In the genomic region with DNA sequence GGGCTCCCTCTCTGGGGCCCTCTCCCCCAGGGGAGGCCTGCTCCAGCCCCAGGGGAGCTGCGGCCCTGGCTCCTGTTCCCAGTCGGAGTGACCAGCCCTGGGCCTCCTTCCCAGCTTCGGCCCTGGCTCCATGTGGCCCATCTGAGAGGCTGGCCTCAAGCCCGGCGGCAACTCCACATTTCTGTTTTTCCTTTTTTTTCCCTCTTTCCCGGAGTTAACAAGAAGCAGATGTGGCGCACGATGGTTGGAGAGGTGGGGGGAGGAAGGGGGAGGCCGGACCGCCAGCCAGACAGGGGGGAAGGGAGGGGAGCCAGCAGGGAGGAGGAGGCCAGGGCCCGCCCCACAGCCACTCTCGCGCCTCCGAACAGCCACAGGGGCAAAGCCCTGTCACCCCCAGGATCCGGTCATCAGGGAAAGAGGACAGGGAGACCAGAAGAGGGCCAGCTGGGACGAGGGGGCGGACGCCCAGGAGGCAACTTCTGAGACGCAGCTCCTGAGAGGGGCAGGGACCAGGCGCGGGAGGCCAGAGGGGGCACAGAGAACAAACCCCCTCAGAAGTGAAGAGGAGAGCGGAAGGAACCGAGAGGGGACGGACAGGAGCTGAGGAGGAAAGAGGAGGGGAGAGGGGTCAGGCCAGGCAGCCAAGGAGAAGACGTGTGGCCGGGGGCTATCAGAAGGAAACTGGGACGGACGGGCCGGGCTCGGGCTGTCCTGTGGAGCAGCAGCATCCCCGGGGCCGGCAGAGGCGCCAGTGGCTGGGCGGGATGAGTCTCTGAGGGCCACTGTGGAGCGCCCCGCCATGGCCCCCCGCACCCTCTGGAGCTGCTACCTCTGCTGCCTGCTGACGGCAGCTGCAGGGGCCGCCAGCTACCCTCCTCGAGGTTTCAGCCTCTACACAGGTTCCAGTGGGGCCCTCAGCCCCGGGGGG, we compare ENCODE assay signal across 9 cellular contexts. TPM values are rescaled to one million over a fixed set of nuclear protein-coding genes. Genes with fewer than 3 reads are reported as not detected.
DNase-seq lines count a peak whose midpoint lies in the region; ATAC-seq, FAIRE-seq and TF ChIP-seq lines count a peak whose summit lies in the region.
"Had no signal": no experiment of that assay in that cellular context is flagged by ENCODE, and none has a peak within 500 bp of the region (broad histone marks: within the 10 kb centered on the region; RNA-seq: fewer than 3 reads in every experiment).

TSS of gene EMILIN1 (plus strand) at position 349 of the 928 bp plus-strand sequence. CDS start at position 800, 451 bp downstream.

- intact Hi-C loops in kidney (cut with DNase I): no loop called here

- H3K27ac ChIP-seq in kidney (ENCODE audit: low read depth in 2 of 2, low read length in 2 of 2): peak within 1 kb of the TSS; percentile 54 to 82

- no peak within 1 kb of the TSS for H3K9ac ChIP-seq in kidney (ENCODE audit: low read length in 2 of 2)

- H3K36me3 ChIP-seq in kidney (ENCODE audit: control insufficient read depth in 1 of 2, insufficient read depth in 2 of 2, low read length in 2 of 2): no peaks in the 10 kb centered on the region

- H3K4me1 Mint-ChIP-seq in brain: peaks cover 70% of the 10 kb centered on the region
- peaks cover 58% of the 10 kb centered on the region for H3K4me1 Mint-ChIP-seq in stimulated activated effector memory CD8-positive, alpha-beta T cell treated with anti-CD3 and anti-CD28 coated beads, Interleukin-12 subunit alpha, Interleukin-12 subunit beta, amount 100 ng/mL, for 72 hours

- DNase-seq in HCEC 1CT (peak; percentile 93), kidney (peak; percentile 97), NK-92 (lab: John Stamatoyannopoulos, UW; ENCODE audit: unreplicated experiment) (no peak), NCI-H2029 (lab: John Stamatoyannopoulos, UW) (no peak), GM13976 (ENCODE audit: low spot score) (no peak), NCI-H526 treated with DMSO at 0.1 percent for 48 hours (lab: John Stamatoyannopoulos, UW) (no peak)
- DNase-seq in stimulated activated effector memory CD8-positive, alpha-beta T cell treated with anti-CD3 and anti-CD28 coated beads, Interleukin-12 subunit alpha, Interleukin-12 subunit beta, amount 100 ng/mL, for 72 hours (ENCODE audit: low spot score in 2 of 2): no peak
- DNase-seq: activated effector memory CD4-positive, alpha-beta T cell treated with anti-CD3 and anti-CD28 coated beads, Interleukin-2, amount 50 U/mL, for 16 hours had no signal

- no peaks in the 10 kb centered on the region for H3K9me3 ChIP-seq in kidney (ENCODE audit: control insufficient read depth in 1 of 2, low read length in 2 of 2)

- no peaks in the 10 kb centered on the region for H3K36me3 Mint-ChIP-seq in brain
- H3K36me3 Mint-ChIP-seq in stimulated activated effector memory CD8-positive, alpha-beta T cell treated with anti-CD3 and anti-CD28 coated beads, Interleukin-12 subunit alpha, Interleukin-12 subunit beta, amount 100 ng/mL, for 72 hours: peaks cover 11% of the 10 kb centered on the region

- no peak for ATAC-seq in stimulated activated effector memory CD8-positive, alpha-beta T cell treated with anti-CD3 and anti-CD28 coated beads, Interleukin-12 subunit alpha, Interleukin-12 subunit beta, amount 100 ng/mL, for 72 hours

- FAIRE-seq in kidney (lab: Jason Lieb, UNC): no peak

- peak within 1 kb of the TSS in 4 of 5 experiments; percentile 78 to 93 (median 85) for H3K27ac Mint-ChIP-seq in brain
- peak within 1 kb of the TSS; percentile 71 for H3K27ac Mint-ChIP-seq in stimulated activated effector memory CD8-positive, alpha-beta T cell treated with anti-CD3 and anti-CD28 coated beads, Interleukin-12 subunit alpha, Interleukin-12 subunit beta, amount 100 ng/mL, for 72 hours

- peaks cover 4% of the 10 kb centered on the region for H3K27me3 Mint-ChIP-seq in brain

- TF ChIP-seq CTCF in brain (conservative IDR thresholded peaks at IDR 0.05) (no peak), kidney (IDR thresholded peaks at IDR 0.05; ENCODE audit: borderline replicate concordance, extremely low read depth, insufficient read depth) (no peak), GM13976 (IDR thresholded peaks at IDR 0.05; ENCODE audit: borderline replicate concordance, control extremely low read depth, extremely low read depth, insufficient read depth, missing control alignments) (no peak)

- H3K4me3 ChIP-seq in kidney (ENCODE audit: low read length in 2 of 2): peak within 1 kb of the TSS; percentile 20 to 55

- in situ Hi-C loops in GM13976 (cut with MboI; ENCODE audit: low sequenced_read_pairs, unreplicated experiment): no loop called here

- peak within 1 kb of the TSS in 4 of 5 experiments; percentile 48 to 87 (median 78) for H3K4me3 Mint-ChIP-seq in brain
- no peak within 1 kb of the TSS for H3K4me3 Mint-ChIP-seq in stimulated activated effector memory CD8-positive, alpha-beta T cell treated with anti-CD3 and anti-CD28 coated beads, Interleukin-12 subunit alpha, Interleukin-12 subunit beta, amount 100 ng/mL, for 72 hours

- peaks cover 0 to 16% of the 10 kb centered on the region in 2 donors for H3K4me1 ChIP-seq in kidney (ENCODE audit: control insufficient read depth in 1 of 2, insufficient read depth in 1 of 2, low read depth in 1 of 2, low read length in 2 of 2)

- H3K9me3 Mint-ChIP-seq in brain: no peaks in the 10 kb centered on the region
- H3K9me3 Mint-ChIP-seq in stimulated activated effector memory CD8-positive, alpha-beta T cell treated with anti-CD3 and anti-CD28 coated beads, Interleukin-12 subunit alpha, Interleukin-12 subunit beta, amount 100 ng/mL, for 72 hours: no peaks in the 10 kb centered on the region

RNA-seq across cellular contexts. Expression of gene EMILIN1, which starts in this region (rescaled TPM):
- polyA plus RNA-seq in brain (ENCODE audit: insufficient read depth, low read depth, low replicate concordance) (6.2 TPM), kidney (ENCODE audit: insufficient read depth, low read depth, low replicate concordance) (32.1 TPM)
- 75.2 TPM for total RNA-seq in kidney

Comparison
In these comparisons a context has a peak if more than half of its experiments do, and no peak if none do; other contexts are left out.
1. DNase-seq: peak in HCEC 1CT (single experiment) and kidney (single experiment); none in stimulated activated effector memory CD8-positive, alpha-beta T cell treated with anti-CD3 and anti-CD28 coated beads, Interleukin-12 subunit alpha, Interleukin-12 subunit beta, amount 100 ng/mL, for 72 hours (0 of 2), NK-92 (single experiment), NCI-H2029 (single experiment), GM13976 (single experiment) and NCI-H526 treated with DMSO at 0.1 percent for 48 hours (single experiment).